ENCODE assay signal across 10 cellular contexts in genomic region chr20:51731771-51732453, GRCh38. TPM values are rescaled to one million over a fixed set of nuclear protein-coding genes. Genes with fewer than 3 reads are reported as not detected.
DNase-seq lines count a peak whose midpoint lies in the region; ATAC-seq and TF ChIP-seq lines count a peak whose summit lies in the region.
"Had no signal": no experiment of that assay in that cellular context is flagged by ENCODE, and none has a peak within 500 bp of the region (broad histone marks: within the 10 kb centered on the region; RNA-seq: fewer than 3 reads in every experiment).

No MANE protein-coding gene starts in this region.

- peak overlapping the region in 2 of 11 experiments; percentile 24 to 25; a peak in 1 of 22 replicates for H3K9ac ChIP-seq in BLaER1 treated with 17β-estradiol and CSF1 and Interleukin-3, amounts not matched to agents 10 nM and 100 nM
- H3K9ac ChIP-seq in endodermal cell (ENCODE audit: extremely low read depth, low read length, poor library complexity, severe bottlenecking) = no peak overlapping the region

- intact Hi-C loops in head of caudate nucleus (cut with DNase I) = loop anchor here (10.0 kb wide), 1 partner anchor 57 kb away; no protein-coding TSS in a partner anchor
- intact Hi-C loops in gastrocnemius medialis (cut with DNase I; ENCODE audit: low total_unique reads) = no loop called here

- H3K9me3 ChIP-seq in BLaER1 treated with 17β-estradiol and CSF1 and Interleukin-3, amounts not matched to agents 10 nM and 100 nM (replicated peaks in 1 of 11) = no peaks in the 10 kb centered on the region
- H3K9me3 ChIP-seq in gastrocnemius medialis (no peaks in the 10 kb centered on the region), endodermal cell (ENCODE audit: control insufficient read depth, low read length) (no peaks in the 10 kb centered on the region), T-helper 17 cell (ENCODE audit: control insufficient read depth, low read length, poor library complexity, severe bottlenecking) (no peaks in the 10 kb centered on the region)

- in situ Hi-C loops in gastrocnemius medialis (cut with MboI; ENCODE audit: low sequenced_read_pairs in 4 of 4) = no loop called here

- peak overlapping the region in 5 of 11 experiments; percentile 2 to 33 (median 15); a peak in 3 of 22 replicates for H3K27ac ChIP-seq in BLaER1 treated with 17β-estradiol and CSF1 and Interleukin-3, amounts not matched to agents 10 nM and 100 nM
- H3K27ac ChIP-seq in gastrocnemius medialis = peak overlapping the region; percentile 55 to 70 (median 61)
- no peak overlapping the region for H3K27ac ChIP-seq in endodermal cell (ENCODE audit: low read depth, low read length)

- no peaks in the 10 kb centered on the region for H3K27me3 ChIP-seq in BLaER1 treated with 17β-estradiol and CSF1 and Interleukin-3, amounts not matched to agents 10 nM and 100 nM
- H3K27me3 ChIP-seq in gastrocnemius medialis (no peaks in the 10 kb centered on the region), endodermal cell (ENCODE audit: control insufficient read depth, insufficient read depth, low read length, poor library complexity, severe bottlenecking) (no peaks in the 10 kb centered on the region)

- no peak overlapping the region for H3K4me3 ChIP-seq in BLaER1 treated with 17β-estradiol and CSF1 and Interleukin-3, amounts not matched to agents 10 nM and 100 nM
- H3K4me3 ChIP-seq in gastrocnemius medialis = peak overlapping the region; percentile 22 to 46 (median 32)
- no peak overlapping the region for H3K4me3 ChIP-seq in endodermal cell (ENCODE audit: low read length)

- TF ChIP-seq CTCF in WTC11 (IDR thresholded peaks at IDR 0.05) (no peak), gastrocnemius medialis (IDR thresholded peaks at IDR 0.05 in 4 of 5, conservative IDR thresholded peaks at IDR 0.05 in 1 of 5) (no peak), endodermal cell (conservative IDR thresholded peaks at IDR 0.05) (no peak)

- DNase-seq in WTC11 (ENCODE audit: low spot score) (no peak), head of caudate nucleus (peak in 31 of 42 donors; percentile 21 to 86 (median 56)), gastrocnemius medialis (no peak), endodermal cell (no peak), T-helper 17 cell (no peak), NCI-H2029 (lab: John Stamatoyannopoulos, UW) (no peak)
- no peak for DNase-seq in activated effector memory CD4-positive, alpha-beta T cell treated with anti-CD3 and anti-CD28 coated beads, Interleukin-2, amount 50 U/mL, for 16 hours
- DNase-seq: stimulated activated CD4-positive, alpha-beta T cell treated with anti-CD3 and anti-CD28 coated beads, Interleukin-1b, Interleukin-23, amount 100 ng/mL, for 48 hours had no signal

- H3K4me1 Mint-ChIP-seq in WTC11 = peaks cover 10% of the 10 kb centered on the region
- H3K4me1 Mint-ChIP-seq in endodermal cell = peaks cover 6% of the 10 kb centered on the region
- H3K4me1 Mint-ChIP-seq in T-helper 17 cell = peaks cover 5% of the 10 kb centered on the region

- H3K9me3 Mint-ChIP-seq in WTC11 (no peaks in the 10 kb centered on the region), endodermal cell (no peaks in the 10 kb centered on the region)

- WGBS in endodermal cell (ENCODE audit: insufficient coverage in 1 of 2, insufficient read length in 1 of 2), 2 experiments = 88 to 100% methylated on average over 4 to 17 of the region's 17 CpGs

- no peaks in the 10 kb centered on the region for H3K27me3 Mint-ChIP-seq in WTC11 (ENCODE audit: low read depth)
- H3K27me3 Mint-ChIP-seq in endodermal cell (ENCODE audit: insufficient read depth) = no peaks in the 10 kb centered on the region
- H3K27me3 Mint-ChIP-seq in T-helper 17 cell = peaks cover 19% of the 10 kb centered on the region

- H3K27ac Mint-ChIP-seq in WTC11 = peak overlapping the region; percentile 83; the same call in 1 of the 2 replicates
- H3K27ac Mint-ChIP-seq in endodermal cell = no peak overlapping the region
- no peak overlapping the region for H3K27ac Mint-ChIP-seq in T-helper 17 cell

- POLR2A ChIA-PET in WTC11 (lab: Charles Lee) = interaction anchor here (0.7 kb wide), 1 partner anchor 11 kb away, joined by 3 read pairs; no protein-coding TSS in a partner anchor

- TF ChIP-seq POLR2A in gastrocnemius medialis (IDR thresholded peaks at IDR 0.05) = no peak

- H3K36me3 Mint-ChIP-seq in WTC11 (no peaks in the 10 kb centered on the region), endodermal cell (ENCODE audit: low read depth) (peaks cover 25% of the 10 kb centered on the region), T-helper 17 cell (ENCODE audit: low read depth) (no peaks in the 10 kb centered on the region)
- H3K36me3 Mint-ChIP-seq: activated naive CD8-positive, alpha-beta T cell had no signal

- H3K4me3 Mint-ChIP-seq in WTC11 = no peak overlapping the region
- H3K4me3 Mint-ChIP-seq in endodermal cell = no peak overlapping the region
- no peak overlapping the region for H3K4me3 Mint-ChIP-seq in T-helper 17 cell
- H3K4me3 Mint-ChIP-seq: activated naive CD8-positive, alpha-beta T cell had no signal

- H3K36me3 ChIP-seq in BLaER1 treated with 17β-estradiol and CSF1 and Interleukin-3, amounts not matched to agents 10 nM and 100 nM = no peaks in the 10 kb centered on the region
- H3K36me3 ChIP-seq in gastrocnemius medialis (no peaks in the 10 kb centered on the region), endodermal cell (ENCODE audit: control insufficient read depth, insufficient read depth, low read length) (peaks cover 11% of the 10 kb centered on the region)

- H3K4me1 ChIP-seq in BLaER1 treated with 17β-estradiol and CSF1 and Interleukin-3, amounts not matched to agents 10 nM and 100 nM = peaks cover 16 to 22% (median 19%) of the 10 kb centered on the region in 10 experiments
- H3K4me1 ChIP-seq in gastrocnemius medialis (peaks cover 14 to 26% of the 10 kb centered on the region in 2 donors), endodermal cell (ENCODE audit: control insufficient read depth, insufficient read depth, low read length) (no peaks in the 10 kb centered on the region)

- H3K4me2 ChIP-seq in BLaER1 treated with 17β-estradiol and CSF1 and Interleukin-3, amounts not matched to agents 10 nM and 100 nM = peak overlapping the region; percentile 55 to 75 (median 69)

- no peak for ATAC-seq in WTC11
- peak in 1 of 2 donors; percentile 33 for ATAC-seq in gastrocnemius medialis
- ATAC-seq in T-helper 17 cell = no peak

- CTCF ChIA-PET in WTC11 (lab: Charles Lee) = interaction anchor here (0.5 to 1.7 kb wide), 8 partner anchors 16 to 1829 kb away, joined by 3 to 11 read pairs (median 4); no protein-coding TSS in a partner anchor

- no peaks in the 10 kb centered on the region for H4K20me1 ChIP-seq in BLaER1 treated with 17β-estradiol and CSF1 and Interleukin-3, amounts not matched to agents 10 nM and 100 nM

TF ChIP-seq in WTC11, 78 proteins besides CTCF, POLR2A, EP300 and RAD21 (continues in another document):
- TF ChIP-seq E2F1 (CRISPR knock-in tag; IDR thresholded peaks at IDR 0.05) (no peak), ZNF425 (CRISPR knock-in tag; conservative IDR thresholded peaks at IDR 0.05) (no peak), ZNF281 (CRISPR knock-in tag; IDR thresholded peaks at IDR 0.05) (no peak), TCF7 (CRISPR knock-in tag; IDR thresholded peaks at IDR 0.05; ENCODE audit: low read depth) (no peak)

RNA-seq across cellular contexts. Expression of gene ATP9A, which starts 36.3 kb away (rescaled TPM):
- total RNA-seq in WTC11 (2021) (5.0 to 5.4 TPM (median 5.0 TPM) in 3 replicates), gastrocnemius medialis (10 to 100 TPM; 11.8 to 34.8 (median 20.8) TPM), endodermal cell (10 to 100 TPM; 26.7 to 27.9 TPM), T-helper 17 cell (1 to 10 TPM in 1 of 2 donors, under 1 TPM in 1; 0.15 to 4.2 TPM)
- polyA plus RNA-seq in endodermal cell (2013, experiment 1 of 2) = 18.3 TPM
- 17.1 TPM for polyA plus RNA-seq in endodermal cell (2013, experiment 2 of 2)

Comparison
In these comparisons a context has a peak if more than half of its experiments do, and no peak if none do; other contexts are left out.
1. H3K4me3 ChIP-seq: peak in gastrocnemius medialis (4 of 4); none in BLaER1 treated with 17β-estradiol and CSF1 and Interleukin-3, amounts not matched to agents 10 nM and 100 nM (0 of 10) and endodermal cell (single experiment).
2. DNase-seq: peak in head of caudate nucleus (31 of 42); none in WTC11 (single experiment), gastrocnemius medialis (0 of 2), activated effector memory CD4-positive, alpha-beta T cell treated with anti-CD3 and anti-CD28 coated beads, Interleukin-2, amount 50 U/mL, for 16 hours (single experiment), endodermal cell (single experiment), T-helper 17 cell (0 of 3) and NCI-H2029 (single experiment).